23 cellular contexts compared by ENCODE assay signal in the genomic region with DNA sequence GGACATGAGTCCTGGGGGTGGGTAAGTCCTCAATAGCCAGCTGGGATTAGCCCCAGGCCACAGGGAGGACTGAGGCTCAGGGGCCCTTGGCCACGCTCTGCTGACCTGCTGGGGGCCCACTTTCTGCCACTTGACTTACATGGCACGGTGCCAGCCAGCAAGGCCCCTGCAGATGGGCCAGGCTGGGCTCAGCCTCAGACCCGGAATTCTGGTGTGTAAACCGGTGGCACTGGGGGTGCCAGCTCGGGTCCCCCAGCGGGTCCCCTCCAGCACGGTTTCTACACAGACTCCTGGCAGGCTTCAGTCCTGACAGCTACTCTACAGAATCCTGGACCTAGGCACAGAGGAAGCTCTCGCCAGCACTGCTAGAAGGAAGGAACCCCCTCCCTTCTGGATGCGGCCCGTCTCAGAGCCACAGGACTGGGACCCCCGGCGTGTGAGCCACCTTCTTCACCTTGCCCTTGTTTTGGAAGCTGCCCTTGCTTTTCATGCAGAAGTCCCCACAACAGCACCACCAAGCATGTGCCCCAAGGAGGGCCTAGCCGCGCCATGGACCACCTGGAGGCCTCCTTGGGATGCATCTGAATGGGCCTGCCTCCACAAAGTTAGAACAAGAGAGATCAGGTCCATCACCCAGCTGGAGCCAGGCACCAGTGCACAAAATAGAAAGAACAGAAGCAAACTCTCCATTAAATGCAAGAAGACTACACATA. TPM values are rescaled to one million over a fixed set of nuclear protein-coding genes. Genes with fewer than 3 reads are reported as not detected.
DNase-seq lines count a peak whose midpoint lies in the region; ATAC-seq and TF ChIP-seq lines count a peak whose summit lies in the region.
"Had no signal": no experiment of that assay in that cellular context is flagged by ENCODE, and none has a peak within 500 bp of the region (broad histone marks: within the 10 kb centered on the region; RNA-seq: fewer than 3 reads in every experiment).

No MANE protein-coding gene starts in this region.

- 85 to 91% methylated on average over 12 to 14 of the region's 14 CpGs for WGBS in endodermal cell (ENCODE audit: insufficient coverage in 1 of 2, insufficient read length in 1 of 2), 2 experiments

- DNase-seq in activated CD4-positive, CD25-positive, alpha-beta regulatory T cell treated with anti-CD3 and anti-CD28 coated beads, Interleukin-2, amount 50 U/mL, for 72 hours = peak; percentile 23
- DNase-seq in activated CD4-positive, CD25-positive, alpha-beta regulatory T cell (lab: John Stamatoyannopoulos, UW) = no peak
- DNase-seq in DMS79 (lab: John Stamatoyannopoulos, UW) (peak; percentile 27), posterior vena cava (ENCODE audit: low spot score) (peak; percentile 47), HK-2 (ENCODE audit: unreplicated experiment) (no peak), endodermal cell (no peak)
- DNase-seq: 8988T; activated CD4-positive, alpha-beta T cell treated with anti-CD3 and anti-CD28 coated beads, Interleukin-2, amount 10 ng/mL, durations not matched to agents 7 days and 5 days; activated naive CD8-positive, alpha-beta T cell treated with anti-CD3 and anti-CD28 coated beads, Interleukin-2, amount 50 U/mL, for 24 hours; foreskin melanocyte; NCI-H510A; nephron progenitor cell; NK-92 treated with Interleukin-12 subunit alpha and Interleukin-12 subunit beta, amount 100 ng/mL, for 24 hours; stimulated activated CD8-positive, alpha-beta memory T cell treated with anti-CD3 and anti-CD28 coated beads, Interleukin-4, amount 100 ng/mL, for 48 hours; T-helper 17 cell had no signal

- no peak for ATAC-seq in HG03025 (IDR thresholded peaks at IDR 0.05; ENCODE audit: low FRiP score, unreplicated experiment)
- ATAC-seq: activated naive CD8-positive, alpha-beta T cell treated with anti-CD3 and anti-CD28 coated beads, Interleukin-2, amount 50 U/mL, for 24 hours; T-helper 17 cell had no signal

- H3K27ac Mint-ChIP-seq in dendritic cell treated with granulocyte-macrophage colony-stimulating factor and Interleukin-4, amounts not matched to agents 40 ng/mL and 50 ng/mL, for 4 days = peak overlapping the region; percentile 60
- H3K27ac Mint-ChIP-seq in endodermal cell = no peak overlapping the region
- H3K27ac Mint-ChIP-seq: activated CD4-positive, alpha-beta T cell treated with anti-CD3 and anti-CD28 coated beads, Interleukin-2, amount 10 ng/mL, durations not matched to agents 7 days and 5 days; activated naive CD8-positive, alpha-beta T cell treated with anti-CD3 and anti-CD28 coated beads, Interleukin-2, amount 50 U/mL, for 24 hours; nephron progenitor cell; T-helper 17 cell had no signal

- no peak overlapping the region for H3K4me3 Mint-ChIP-seq in dendritic cell treated with granulocyte-macrophage colony-stimulating factor and Interleukin-4, amounts not matched to agents 40 ng/mL and 50 ng/mL, for 4 days
- no peak overlapping the region for H3K4me3 Mint-ChIP-seq in endodermal cell
- H3K4me3 Mint-ChIP-seq: activated CD4-positive, alpha-beta T cell treated with anti-CD3 and anti-CD28 coated beads, Interleukin-2, amount 10 ng/mL, durations not matched to agents 7 days and 5 days; activated naive CD8-positive, alpha-beta T cell treated with anti-CD3 and anti-CD28 coated beads, Interleukin-2, amount 50 U/mL, for 24 hours; CD8-positive, alpha-beta memory T cell; nephron progenitor cell; T-helper 17 cell had no signal

- H3K36me3 ChIP-seq in endodermal cell (ENCODE audit: control insufficient read depth, insufficient read depth, low read length) = peaks cover 4% of the 10 kb centered on the region

- H3K36me3 Mint-ChIP-seq in dendritic cell treated with granulocyte-macrophage colony-stimulating factor and Interleukin-4, amounts not matched to agents 40 ng/mL and 50 ng/mL, for 4 days (ENCODE audit: low read depth) = peaks cover 36% of the 10 kb centered on the region
- H3K36me3 Mint-ChIP-seq in endodermal cell (ENCODE audit: low read depth) = peaks cover 14% of the 10 kb centered on the region

- no peaks in the 10 kb centered on the region for H3K9me3 Mint-ChIP-seq in dendritic cell treated with granulocyte-macrophage colony-stimulating factor and Interleukin-4, amounts not matched to agents 40 ng/mL and 50 ng/mL, for 4 days
- no peaks in the 10 kb centered on the region for H3K9me3 Mint-ChIP-seq in endodermal cell
- H3K9me3 Mint-ChIP-seq: activated CD4-positive, alpha-beta T cell treated with anti-CD3 and anti-CD28 coated beads, Interleukin-2, amount 10 ng/mL, durations not matched to agents 7 days and 5 days; activated naive CD8-positive, alpha-beta T cell treated with anti-CD3 and anti-CD28 coated beads, Interleukin-2, amount 50 U/mL, for 24 hours; CD8-positive, alpha-beta memory T cell; nephron progenitor cell had no signal

- no peak for TF ChIP-seq CTCF in endodermal cell (conservative IDR thresholded peaks at IDR 0.05)

- no peak overlapping the region for H3K27ac ChIP-seq in endodermal cell (ENCODE audit: low read depth, low read length)
- H3K27ac ChIP-seq: hepatocyte, parathyroid adenoma, SJSA1, tibial artery had no signal

- H3K9me3 ChIP-seq in endodermal cell (ENCODE audit: control insufficient read depth, low read length) = no peaks in the 10 kb centered on the region
- H3K9me3 ChIP-seq: SJSA1, stomach, tibial artery had no signal

- no peaks in the 10 kb centered on the region for H3K4me1 ChIP-seq in endodermal cell (ENCODE audit: control insufficient read depth, insufficient read depth, low read length)
- H3K4me1 ChIP-seq: parathyroid adenoma had no signal

- H3K27me3 Mint-ChIP-seq in dendritic cell treated with granulocyte-macrophage colony-stimulating factor and Interleukin-4, amounts not matched to agents 40 ng/mL and 50 ng/mL, for 4 days = no peaks in the 10 kb centered on the region
- H3K27me3 Mint-ChIP-seq in endodermal cell (ENCODE audit: insufficient read depth) = no peaks in the 10 kb centered on the region
- H3K27me3 Mint-ChIP-seq: activated CD4-positive, alpha-beta T cell treated with anti-CD3 and anti-CD28 coated beads, Interleukin-2, amount 10 ng/mL, durations not matched to agents 7 days and 5 days; activated naive CD8-positive, alpha-beta T cell treated with anti-CD3 and anti-CD28 coated beads, Interleukin-2, amount 50 U/mL, for 24 hours; CD8-positive, alpha-beta memory T cell; T-helper 17 cell had no signal

- H3K27me3 ChIP-seq in endodermal cell (ENCODE audit: control insufficient read depth, insufficient read depth, low read length, poor library complexity, severe bottlenecking) = no peaks in the 10 kb centered on the region
- H3K27me3 ChIP-seq: hepatocyte, SJSA1, stomach, tibial artery had no signal

- peaks cover 46% of the 10 kb centered on the region for H3K4me1 Mint-ChIP-seq in dendritic cell treated with granulocyte-macrophage colony-stimulating factor and Interleukin-4, amounts not matched to agents 40 ng/mL and 50 ng/mL, for 4 days (ENCODE audit: low read depth)
- H3K4me1 Mint-ChIP-seq in endodermal cell = peaks cover 2% of the 10 kb centered on the region

- intact Hi-C loops in dendritic cell treated with granulocyte-macrophage colony-stimulating factor and Interleukin-4, amounts not matched to agents 40 ng/mL and 50 ng/mL, for 4 days (cut with micrococcal nuclease) = no loop called here
- intact Hi-C loops in posterior vena cava (cut with DNase I) = loop anchor here (10.0 kb wide), 2 partner anchors 248 to 492 kb away; no protein-coding TSS in a partner anchor

- no peak overlapping the region for H3K4me3 ChIP-seq in endodermal cell (ENCODE audit: low read length)
- H3K4me3 ChIP-seq: hepatocyte, SJSA1, stomach, tibial artery had no signal

- H3K9ac ChIP-seq in endodermal cell (ENCODE audit: extremely low read depth, low read length, poor library complexity, severe bottlenecking) = no peak overlapping the region
- H3K9ac ChIP-seq: parathyroid adenoma had no signal

RNA-seq across cellular contexts. Expression of a gene that starts 8.0 kb away (rescaled TPM):
- total RNA-seq in posterior vena cava (10 to 100 TPM; 47.6 to 66.9 TPM), endodermal cell (10 to 100 TPM; 45.7 to 51.2 TPM)
- 11.1 TPM for polyA plus RNA-seq in endodermal cell (2013, experiment 1 of 2)
- 13.9 TPM for polyA plus RNA-seq in endodermal cell (2013, experiment 2 of 2)

Comparison
In these comparisons a context has a peak if more than half of its experiments do, and no peak if none do; other contexts are left out.
1. DNase-seq: peak in activated CD4-positive, CD25-positive, alpha-beta regulatory T cell treated with anti-CD3 and anti-CD28 coated beads, Interleukin-2, amount 50 U/mL, for 72 hours (single experiment), DMS79 (single experiment) and posterior vena cava (single experiment); none in activated CD4-positive, CD25-positive, alpha-beta regulatory T cell (0 of 4), HK-2 (single experiment) and endodermal cell (single experiment).